Comparison of ENCODE assay signal across 23 cellular contexts in genomic region chr13:59607780-59608233, GRCh38.
A peak's percentile ranks its signal among the peaks of the same experiment; 100 is the strongest.
DNase-seq lines count a peak whose midpoint lies in the region; ATAC-seq, FAIRE-seq and TF ChIP-seq lines count a peak whose summit lies in the region.
"Had no signal": no experiment of that assay in that cellular context is flagged by ENCODE, and none has a peak within 500 bp of the region (broad histone marks: within the 10 kb centered on the region; RNA-seq: fewer than 3 reads in every experiment).

No MANE protein-coding gene starts in this region.

- H3K36me3 ChIP-seq in pancreas: no peaks in the 10 kb centered on the region
- no peaks in the 10 kb centered on the region for H3K36me3 ChIP-seq in esophagus squamous epithelium
- no peaks in the 10 kb centered on the region for H3K36me3 ChIP-seq in prostate gland
- H3K36me3 ChIP-seq: upper lobe of left lung, WERI-Rb-1 had no signal

- intact Hi-C loops in pancreas (cut with DNase I): no loop called here
- intact Hi-C loops in esophagus squamous epithelium (cut with DNase I): no loop called here
- intact Hi-C loops in prostate gland (cut with DNase I): no loop called here

- FAIRE-seq in pancreas (lab: Jason Lieb, UNC): no peak
- FAIRE-seq: bronchial epithelial cell, endometrium, keratinocyte had no signal

- TF ChIP-seq CTCF in pancreas (IDR thresholded peaks at IDR 0.05) (no peak), esophagus squamous epithelium (IDR thresholded peaks at IDR 0.05) (no peak), prostate gland (IDR thresholded peaks at IDR 0.05) (no peak)

- H3K4me1 ChIP-seq in pancreas: peaks cover 0 to 13% (median 5%) of the 10 kb centered on the region in 3 donors
- no peaks in the 10 kb centered on the region for H3K4me1 ChIP-seq in esophagus squamous epithelium
- H3K4me1 ChIP-seq in prostate gland (replicated peaks): no peaks in the 10 kb centered on the region
- H3K4me1 ChIP-seq: upper lobe of left lung had no signal

- no peak overlapping the region for H3K4me3 ChIP-seq in pancreas
- H3K4me3 ChIP-seq in esophagus squamous epithelium: no peak overlapping the region
- H3K4me3 ChIP-seq in prostate gland: no peak overlapping the region
- H3K4me3 ChIP-seq: upper lobe of left lung had no signal

- H3K27ac ChIP-seq in pancreas (peak overlapping the region in 3 of 4 donors; percentile 1 to 82 (median 62)), esophagus squamous epithelium (no peak overlapping the region), prostate gland (no peak overlapping the region)
- H3K27ac ChIP-seq: KMS-11, RWPE1, upper lobe of left lung, WERI-Rb-1 had no signal

- H3K9me3 ChIP-seq in pancreas (no peaks in the 10 kb centered on the region), esophagus squamous epithelium (no peaks in the 10 kb centered on the region), prostate gland (no peaks in the 10 kb centered on the region)
- H3K9me3 ChIP-seq: upper lobe of left lung had no signal

- H3K27me3 ChIP-seq in pancreas: no peaks in the 10 kb centered on the region
- no peaks in the 10 kb centered on the region for H3K27me3 ChIP-seq in esophagus squamous epithelium
- no peaks in the 10 kb centered on the region for H3K27me3 ChIP-seq in prostate gland (replicated peaks; ENCODE audit: insufficient read depth)
- H3K27me3 ChIP-seq: upper lobe of left lung had no signal

- WGBS in pancreas, 2 donors: 7 to 19% methylated on average over 2 of the region's 2 CpGs
- 14 to 30% methylated on average over 1 of the region's 2 CpGs for WGBS in esophagus squamous epithelium, 2 donors
- WGBS in prostate gland: 47% methylated on average over 1 of the region's 2 CpGs

- DNase-seq in NCI-H69 (lab: John Stamatoyannopoulos, UW) (peak; percentile 23), pancreas (no peak), esophagus squamous epithelium (lab: John Stamatoyannopoulos, UW) (no peak), prostate gland (ENCODE audit: low spot score) (no peak), DMS53 treated with DMSO at 0.1 percent for 48 hours (lab: John Stamatoyannopoulos, UW; ENCODE audit: unreplicated experiment) (no peak)
- DNase-seq: activated CD4-positive, alpha-beta T cell treated with anti-CD3 and anti-CD28 coated beads, Interleukin-2, amount 10 ng/mL, durations not matched to agents 7 days and 5 days; activated CD8-positive, alpha-beta memory T cell treated with anti-CD3 and anti-CD28 coated beads, Interleukin-2, amount 10 ng/mL, durations not matched to agents 7 days and 5 days; activated naive CD4-positive, alpha-beta T cell treated with anti-CD3 and anti-CD28 coated beads, Interleukin-2, amount 10 ng/mL, durations not matched to agents 7 days and 5 days; amniotic stem cell; DMS 273 treated with DMSO at 0.1 percent for 48 hours; NCI-H1436 treated with DMSO at 0.1 percent for 48 hours; NCI-H774; posterior cingulate gyrus; upper lobe of left lung; WERI-Rb-1 had no signal

- ATAC-seq in GM18870 (IDR thresholded peaks at IDR 0.05; ENCODE audit: unreplicated experiment): peak; percentile 59
- peak; percentile 68 for ATAC-seq in HG02678 (IDR thresholded peaks at IDR 0.05; ENCODE audit: unreplicated experiment)
- peak; percentile 66 to 82 (median 76) for ATAC-seq in pancreas
- ATAC-seq in HG02938 (IDR thresholded peaks at IDR 0.05; ENCODE audit: unreplicated experiment): no peak
- ATAC-seq: activated CD8-positive, alpha-beta memory T cell treated with anti-CD3 and anti-CD28 coated beads, Interleukin-2, amount 10 ng/mL, durations not matched to agents 7 days and 5 days had no signal

- TF ChIP-seq POLR2A in esophagus squamous epithelium (IDR thresholded peaks at IDR 0.05) (no peak), prostate gland (IDR thresholded peaks at IDR 0.05) (no peak)

Comparison
In these comparisons a context has a peak if more than half of its experiments do, and no peak if none do; other contexts are left out.
1. H3K27ac ChIP-seq: peak in pancreas (3 of 4); none in esophagus squamous epithelium (0 of 4) and prostate gland (0 of 2).